14 cellular contexts compared by ENCODE assay signal in genomic region chr3:66803206-66803605, GRCh38.
DNase-seq lines count a peak whose midpoint lies in the region; ATAC-seq and TF ChIP-seq lines count a peak whose summit lies in the region.
"Had no signal": no experiment of that assay in that cellular context is flagged by ENCODE, and none has a peak within 500 bp of the region (broad histone marks: within the 10 kb centered on the region; RNA-seq: fewer than 3 reads in every experiment).

No MANE protein-coding gene starts in this region.

- H3K4me3 ChIP-seq in SJCRH30 (no peak overlapping the region), testis (no peak overlapping the region)

- POLR2A ChIA-PET in activated CD4-positive, alpha-beta T cell treated with anti-CD3 and anti-CD28 coated beads for 36 hours (lab: Charles Lee): no interaction called here
- POLR2A ChIA-PET in activated CD4-positive, alpha-beta T cell treated with anti-CD3 and anti-CD28 coated beads, Interleukin-2, amount 10 ng/mL, durations not matched to agents 7 days and 5 days (lab: Charles Lee): no interaction called here
- POLR2A ChIA-PET in GM10248 (lab: Yijun Ruan, JAX): no interaction called here

- CTCF ChIA-PET in activated CD4-positive, alpha-beta T cell treated with anti-CD3 and anti-CD28 coated beads for 36 hours (lab: Charles Lee): interaction anchor here (0.9 to 3.7 kb wide), 7 partner anchors 8 to 526 kb away, joined by 3 to 26 read pairs (median 6); no protein-coding TSS in a partner anchor
- CTCF ChIA-PET in activated CD4-positive, alpha-beta T cell treated with anti-CD3 and anti-CD28 coated beads, Interleukin-2, amount 10 ng/mL, durations not matched to agents 7 days and 5 days (lab: Charles Lee): interaction anchor here (0.6 to 2.3 kb wide), 2 partner anchors 16 to 19 kb away, joined by 3 to 8 read pairs; no protein-coding TSS in a partner anchor
- CTCF ChIA-PET in GM10248 (lab: Yijun Ruan, JAX): interaction anchor here (1.1 to 3.6 kb wide), 10 partner anchors 9 to 549 kb away, joined by 3 to 27 read pairs (median 6); no protein-coding TSS in a partner anchor

- WGBS in testis, 2 donors: 27 to 50% methylated on average over 2 of the region's 2 CpGs

- peak; percentile 33 for ATAC-seq in activated CD4-positive, alpha-beta T cell treated with anti-CD3 and anti-CD28 coated beads for 36 hours
- ATAC-seq in HG03139 (IDR thresholded peaks at IDR 0.05; ENCODE audit: unreplicated experiment) (no peak), GM21717 (IDR thresholded peaks at IDR 0.05; ENCODE audit: unreplicated experiment) (no peak)
- ATAC-seq: left colon had no signal

- no peak for TF ChIP-seq POLR2A in testis (IDR thresholded peaks at IDR 0.05)

- H3K36me3 ChIP-seq in SJCRH30: no peaks in the 10 kb centered on the region
- H3K36me3 ChIP-seq in testis (ENCODE audit: low read depth, missing control alignments): no peaks in the 10 kb centered on the region

- H3K4me1 ChIP-seq in SJCRH30 (peaks cover 5% of the 10 kb centered on the region), testis (peaks cover 4% of the 10 kb centered on the region)

- H3K9me3 Mint-ChIP-seq in activated CD4-positive, alpha-beta T cell treated with anti-CD3 and anti-CD28 coated beads for 36 hours (ENCODE audit: low read depth): no peaks in the 10 kb centered on the region
- H3K9me3 Mint-ChIP-seq in activated CD4-positive, alpha-beta T cell treated with anti-CD3 and anti-CD28 coated beads, Interleukin-2, amount 10 ng/mL, durations not matched to agents 7 days and 5 days: no peaks in the 10 kb centered on the region

- H3K27ac Mint-ChIP-seq in activated CD4-positive, alpha-beta T cell treated with anti-CD3 and anti-CD28 coated beads for 36 hours: no peak overlapping the region
- no peak overlapping the region for H3K27ac Mint-ChIP-seq in activated CD4-positive, alpha-beta T cell treated with anti-CD3 and anti-CD28 coated beads, Interleukin-2, amount 10 ng/mL, durations not matched to agents 7 days and 5 days

- peaks cover 5% of the 10 kb centered on the region for H3K4me1 Mint-ChIP-seq in activated CD4-positive, alpha-beta T cell treated with anti-CD3 and anti-CD28 coated beads for 36 hours
- H3K4me1 Mint-ChIP-seq in activated CD4-positive, alpha-beta T cell treated with anti-CD3 and anti-CD28 coated beads, Interleukin-2, amount 10 ng/mL, durations not matched to agents 7 days and 5 days: no peaks in the 10 kb centered on the region

- TF ChIP-seq CTCF in testis (IDR thresholded peaks at IDR 0.05): peak in 2 of 3 experiments; percentile 25 to 31
- TF ChIP-seq CTCF in GM10248 (IDR thresholded peaks at IDR 0.05; ENCODE audit: control extremely low read depth, extremely low read depth, low read depth, missing control alignments): no peak

- intact Hi-C loops in activated CD4-positive, alpha-beta T cell treated with anti-CD3 and anti-CD28 coated beads for 36 hours (cut with DNase I, micrococcal nuclease): no loop called here
- intact Hi-C loops in testis (cut with DNase I; ENCODE audit: low total_unique reads): no loop called here

- H3K27me3 ChIP-seq in SJCRH30 (no peaks in the 10 kb centered on the region), testis (no peaks in the 10 kb centered on the region)

- H3K36me3 Mint-ChIP-seq in activated CD4-positive, alpha-beta T cell treated with anti-CD3 and anti-CD28 coated beads for 36 hours (ENCODE audit: low read depth): no peaks in the 10 kb centered on the region
- no peaks in the 10 kb centered on the region for H3K36me3 Mint-ChIP-seq in activated CD4-positive, alpha-beta T cell treated with anti-CD3 and anti-CD28 coated beads, Interleukin-2, amount 10 ng/mL, durations not matched to agents 7 days and 5 days (ENCODE audit: low read depth)

- H3K27me3 Mint-ChIP-seq in activated CD4-positive, alpha-beta T cell treated with anti-CD3 and anti-CD28 coated beads for 36 hours: peaks cover 16% of the 10 kb centered on the region
- peaks cover 10% of the 10 kb centered on the region for H3K27me3 Mint-ChIP-seq in activated CD4-positive, alpha-beta T cell treated with anti-CD3 and anti-CD28 coated beads, Interleukin-2, amount 10 ng/mL, durations not matched to agents 7 days and 5 days

- no peak overlapping the region for H3K27ac ChIP-seq in SJCRH30
- no peak overlapping the region for H3K27ac ChIP-seq in testis

- H3K4me3 Mint-ChIP-seq in activated CD4-positive, alpha-beta T cell treated with anti-CD3 and anti-CD28 coated beads for 36 hours: no peak overlapping the region
- H3K4me3 Mint-ChIP-seq in activated CD4-positive, alpha-beta T cell treated with anti-CD3 and anti-CD28 coated beads, Interleukin-2, amount 10 ng/mL, durations not matched to agents 7 days and 5 days: no peak overlapping the region

- no peaks in the 10 kb centered on the region for H3K9me3 ChIP-seq in SJCRH30 (replicated peaks)
- H3K9me3 ChIP-seq in testis: no peaks in the 10 kb centered on the region

- no peak for DNase-seq in activated CD4-positive, alpha-beta T cell treated with anti-CD3 and anti-CD28 coated beads for 36 hours
- no peak for DNase-seq in activated CD4-positive, alpha-beta T cell treated with anti-CD3 and anti-CD28 coated beads, Interleukin-2, amount 10 ng/mL, durations not matched to agents 7 days and 5 days
- DNase-seq in SJCRH30: peak; percentile 15 to 62
- peak; percentile 65 for DNase-seq in globus pallidus (ENCODE audit: low spot score)
- peak; percentile 16 for DNase-seq in testis
- no peak for DNase-seq in GM10248 (ENCODE audit: extremely low spot score)
- DNase-seq: activated CD4-positive, alpha-beta T cell treated with anti-CD3 and anti-CD28 coated beads for 48 hours; activated effector memory CD4-positive, alpha-beta T cell treated with Interleukin-2 at 50 U/mL for 16 hours; left colon; NCI-H146; NK-92 treated with Interleukin-12 subunit alpha and Interleukin-12 subunit beta, amount 100 ng/mL, for 24 hours; occipital lobe had no signal

Comparison
In these comparisons a context has a peak if more than half of its experiments do, and no peak if none do; other contexts are left out.
1. DNase-seq: peak in SJCRH30 (2 of 2), globus pallidus (single experiment) and testis (single experiment); none in activated CD4-positive, alpha-beta T cell treated with anti-CD3 and anti-CD28 coated beads for 36 hours (single experiment), activated CD4-positive, alpha-beta T cell treated with anti-CD3 and anti-CD28 coated beads, Interleukin-2, amount 10 ng/mL, durations not matched to agents 7 days and 5 days (single experiment) and GM10248 (single experiment).